Comparison of ENCODE assay signal across 19 cellular contexts in genomic region chr6:157586476-157587126, GRCh38.
DNase-seq lines count a peak whose midpoint lies in the region; ATAC-seq and TF ChIP-seq lines count a peak whose summit lies in the region.
"Had no signal": no experiment of that assay in that cellular context is flagged by ENCODE, and none has a peak within 500 bp of the region (broad histone marks: within the 10 kb centered on the region; RNA-seq: fewer than 3 reads in every experiment).

No MANE protein-coding gene starts in this region.

- ATAC-seq in left lobe of liver = peak; percentile 84
- ATAC-seq: Right ventricle myocardium inferior had no signal

- H3K23ac ChIP-seq in neuronal stem cell (ENCODE audit: low read depth, low read length, poor library complexity) (peak overlapping the region; percentile 8), mesendoderm (ENCODE audit: low read length) (no peak overlapping the region)

- H2AFZ ChIP-seq in neuronal stem cell (ENCODE audit: low read length) (peak overlapping the region; percentile 39), SK-N-SH (ENCODE audit: low read depth) (no peak overlapping the region)
- H2AFZ ChIP-seq: GM23248 had no signal

- no peaks in the 10 kb centered on the region for H4K20me1 ChIP-seq in SK-N-SH (ENCODE audit: insufficient read depth)

- no peak for TF ChIP-seq CTCF in WERI-Rb-1 (IDR thresholded peaks at IDR 0.05; ENCODE audit: low read depth, low read length)
- TF ChIP-seq CTCF in type B pancreatic cell (conservative IDR thresholded peaks at IDR 0.05) = no peak
- TF ChIP-seq CTCF in SK-N-SH (IDR thresholded peaks at IDR 0.05) = no peak

- CTCF ChIA-PET in SK-N-SH (lab: Yijun Ruan, JAX) = interaction anchor here (0.7 to 1.3 kb wide), 2 partner anchors 10 to 53 kb away, joined by 3 read pairs; no protein-coding TSS in a partner anchor

- peaks cover 4% of the 10 kb centered on the region for H3K4me1 Mint-ChIP-seq in type B pancreatic cell (ENCODE audit: unreplicated experiment)

- no peak overlapping the region for H3K4me3 ChIP-seq in WERI-Rb-1 (ENCODE audit: low read depth, low read length)
- no peak overlapping the region for H3K4me3 ChIP-seq in neuronal stem cell (ENCODE audit: low read length in 2 of 2)
- H3K4me3 ChIP-seq in mesendoderm (ENCODE audit: low read length) = no peak overlapping the region
- no peak overlapping the region for H3K4me3 ChIP-seq in SK-N-SH (ENCODE audit: low read depth in 2 of 2, low read length in 1 of 2)
- H3K4me3 ChIP-seq: GM23248, HAP-1, SJSA1 had no signal

- TF ChIP-seq RAD21 in SK-N-SH (IDR thresholded peaks at IDR 0.05; ENCODE audit: low read length) = no peak

- H3K4me2 ChIP-seq in neuronal stem cell (ENCODE audit: insufficient read depth, low read length, poor library complexity, severe bottlenecking) = no peak overlapping the region
- H3K4me2 ChIP-seq in mesendoderm (ENCODE audit: low read length) = no peak overlapping the region
- no peak overlapping the region for H3K4me2 ChIP-seq in SK-N-SH

- H3K79me2 ChIP-seq in mesendoderm (ENCODE audit: control insufficient read depth, insufficient read depth, low read length) (no peaks in the 10 kb centered on the region), SK-N-SH (ENCODE audit: insufficient read depth) (no peaks in the 10 kb centered on the region)

- no peak overlapping the region for H4K5ac ChIP-seq in mesendoderm (ENCODE audit: low read length)

- H3K36me3 Mint-ChIP-seq in type B pancreatic cell = peaks cover 7% of the 10 kb centered on the region

- H3K9ac ChIP-seq in neuronal stem cell (ENCODE audit: low read depth, low read length, poor library complexity) = no peak overlapping the region
- no peak overlapping the region for H3K9ac ChIP-seq in mesendoderm (ENCODE audit: low read length)
- no peak overlapping the region for H3K9ac ChIP-seq in SK-N-SH
- H3K9ac ChIP-seq: GM23248 had no signal

- H3K79me1 ChIP-seq in neuronal stem cell (ENCODE audit: low read depth, low read length) = no peaks in the 10 kb centered on the region
- no peaks in the 10 kb centered on the region for H3K79me1 ChIP-seq in mesendoderm (ENCODE audit: low read length)

- no peak overlapping the region for H3K18ac ChIP-seq in neuronal stem cell (ENCODE audit: low read length)
- H3K18ac ChIP-seq in mesendoderm (ENCODE audit: low read length) = no peak overlapping the region

- H2BK15ac ChIP-seq in neuronal stem cell (ENCODE audit: low read length) (peak overlapping the region; percentile 27), mesendoderm (replicated peaks; ENCODE audit: low read depth) (no peak overlapping the region)

- H2BK120ac ChIP-seq in neuronal stem cell (ENCODE audit: low read depth, low read length) = no peak overlapping the region
- H2BK120ac ChIP-seq in mesendoderm (ENCODE audit: low read depth, low read length) = no peak overlapping the region

- no CpG with 5 or more reads among the region's 8 CpGs for WGBS in neuronal stem cell (ENCODE audit: extremely low coverage in 2 of 2, insufficient read length in 2 of 2, insufficient replicate concordance in 1 of 2), 2 donors
- no CpG with 5 or more reads among the region's 8 CpGs for WGBS in mesendoderm (ENCODE audit: extremely low coverage, insufficient coverage, low lambda C conversion rate)
- 78% methylated on average over 6 of the region's 8 CpGs for WGBS in SK-N-SH (ENCODE audit: low lambda C conversion rate)

- no peak overlapping the region for H2BK12ac ChIP-seq in neuronal stem cell (ENCODE audit: low read length)

- H3K9me3 ChIP-seq in WERI-Rb-1 (ENCODE audit: severe bottlenecking) (peaks cover 9% of the 10 kb centered on the region), neuronal stem cell (replicated peaks in 1 of 2; ENCODE audit: control insufficient read depth in 2 of 2, insufficient read depth in 1 of 2, low read depth in 1 of 2, low read length in 2 of 2) (peaks cover 2 to 11% of the 10 kb centered on the region in 2 donors), SK-N-SH (no peaks in the 10 kb centered on the region)

- peak overlapping the region; percentile 69 for H3K27ac ChIP-seq in WERI-Rb-1
- no peak overlapping the region for H3K27ac ChIP-seq in neuronal stem cell (replicated peaks; ENCODE audit: low read length)
- H3K27ac ChIP-seq in mesendoderm (ENCODE audit: low read depth, low read length) = no peak overlapping the region
- no peak overlapping the region for H3K27ac ChIP-seq in SK-N-SH (ENCODE audit: low read depth in 2 of 2, low read length in 1 of 2)
- H3K27ac ChIP-seq: GM23248, SJSA1 had no signal

- H3K56ac ChIP-seq in mesendoderm (ENCODE audit: low read length) = no peak overlapping the region

- H3K4me3 Mint-ChIP-seq in type B pancreatic cell = no peak overlapping the region
- H3K4me3 Mint-ChIP-seq: CD4-positive, CD25-positive, alpha-beta regulatory T cell had no signal

- no peaks in the 10 kb centered on the region for H3K27me3 Mint-ChIP-seq in type B pancreatic cell

- DNase-seq in WERI-Rb-1 (peak; percentile 47), left lobe of liver (ENCODE audit: low spot score) (no peak), neuronal stem cell (ENCODE audit: low spot score) (no peak), type B pancreatic cell (ENCODE audit: extremely low spot score, unreplicated experiment) (no peak), mesendoderm (no peak), Ammon's horn (ENCODE audit: low spot score) (no peak), SK-N-SH (no peak)
- DNase-seq: CD4-positive, CD25-positive, alpha-beta regulatory T cell; DMS 273 treated with DMSO at 0.1 percent for 48 hours; GM23248; Kasumi-1; NCI-H1417; NCI-H1694 treated with DMSO at 0.1 percent for 48 hours; NCI-H2081 treated with DMSO at 0.1 percent for 48 hours; NCI-H446; NCI-H526 had no signal

- H3K9me2 ChIP-seq in SK-N-SH = no peaks in the 10 kb centered on the region

- peaks cover 0 to 9% of the 10 kb centered on the region in 2 donors for H3K4me1 ChIP-seq in neuronal stem cell (ENCODE audit: control insufficient read depth in 2 of 2, insufficient read depth in 1 of 2, low read depth in 1 of 2, low read length in 2 of 2)
- no peaks in the 10 kb centered on the region for H3K4me1 ChIP-seq in mesendoderm (ENCODE audit: control insufficient read depth, low read depth, low read length)
- H3K4me1 ChIP-seq in SK-N-SH (ENCODE audit: control insufficient read depth in 1 of 2, insufficient read depth in 2 of 2, low read depth in 1 of 2, low read length in 1 of 2) = no peaks in the 10 kb centered on the region
- H3K4me1 ChIP-seq: HAP-1, SJSA1 had no signal

- no peak overlapping the region for H4K91ac ChIP-seq in neuronal stem cell (ENCODE audit: low read depth, low read length, poor library complexity)

- H3K36me3 ChIP-seq in WERI-Rb-1 = no peaks in the 10 kb centered on the region
- no peaks in the 10 kb centered on the region for H3K36me3 ChIP-seq in neuronal stem cell (replicated peaks in 1 of 2; ENCODE audit: control insufficient read depth in 2 of 2, insufficient read depth in 2 of 2, low read length in 2 of 2)
- H3K36me3 ChIP-seq in mesendoderm (ENCODE audit: control insufficient read depth, insufficient read depth, low read length) = no peaks in the 10 kb centered on the region
- H3K36me3 ChIP-seq in SK-N-SH (replicated peaks in 1 of 2; ENCODE audit: control insufficient read depth in 1 of 2, insufficient read depth in 2 of 2, low read length in 1 of 2) = no peaks in the 10 kb centered on the region
- H3K36me3 ChIP-seq: HAP-1, SJSA1 had no signal

- TF ChIP-seq EP300 in SK-N-SH (IDR thresholded peaks at IDR 0.05; ENCODE audit: borderline replicate concordance in 1 of 2, low read depth in 1 of 2, low read length in 1 of 2) = no peak

- peak overlapping the region; percentile 66 for H3K27ac Mint-ChIP-seq in type B pancreatic cell
- H3K27ac Mint-ChIP-seq: CD4-positive, CD25-positive, alpha-beta regulatory T cell had no signal

- H3F3A ChIP-seq in SK-N-SH (replicated peaks; ENCODE audit: insufficient read depth) = no peaks in the 10 kb centered on the region

- H2BK5ac ChIP-seq in neuronal stem cell (ENCODE audit: low read length) (no peak overlapping the region), mesendoderm (ENCODE audit: low read length) (no peak overlapping the region)

- H4K8ac ChIP-seq in neuronal stem cell (ENCODE audit: low read depth, low read length) (no peak overlapping the region), mesendoderm (ENCODE audit: low read depth, low read length) (no peak overlapping the region)

- H3K4ac ChIP-seq in neuronal stem cell (ENCODE audit: low read length) = no peak overlapping the region
- no peak overlapping the region for H3K4ac ChIP-seq in mesendoderm (ENCODE audit: low read depth, low read length)

- H2AK5ac ChIP-seq in neuronal stem cell (ENCODE audit: low read depth, low read length) (no peak overlapping the region), mesendoderm (ENCODE audit: low read length) (no peak overlapping the region)

- no peak overlapping the region for H3K14ac ChIP-seq in neuronal stem cell (ENCODE audit: low read length)

- H3K27me3 ChIP-seq in WERI-Rb-1 (ENCODE audit: insufficient read depth, low read depth, severe bottlenecking) = no peaks in the 10 kb centered on the region
- no peaks in the 10 kb centered on the region for H3K27me3 ChIP-seq in neuronal stem cell (ENCODE audit: control insufficient read depth in 3 of 3, insufficient read depth in 3 of 3, low read depth in 1 of 3, low read length in 3 of 3)
- no peaks in the 10 kb centered on the region for H3K27me3 ChIP-seq in mesendoderm (ENCODE audit: insufficient read depth, low read length, poor library complexity)
- no peaks in the 10 kb centered on the region for H3K27me3 ChIP-seq in SK-N-SH (ENCODE audit: insufficient read depth)
- H3K27me3 ChIP-seq: SJSA1 had no signal

- no peaks in the 10 kb centered on the region for H3K9me3 Mint-ChIP-seq in type B pancreatic cell

- POLR2A ChIA-PET in SK-N-SH (lab: Yijun Ruan, JAX) = no interaction called here

TF ChIP-seq in SK-N-SH, 30 proteins besides CTCF, POLR2A, EP300 and RAD21 (continues in another document):
- TF ChIP-seq ZBTB33 (IDR thresholded peaks at IDR 0.05; ENCODE audit: borderline replicate concordance, low read depth) = no peak
- TF ChIP-seq RXRA (IDR thresholded peaks at IDR 0.05; ENCODE audit: borderline replicate concordance, low read depth) = no peak
- no peak for TF ChIP-seq EZH2phosphoT487 (IDR thresholded peaks at IDR 0.05; ENCODE audit: borderline replicate concordance, low read depth)
- no peak for TF ChIP-seq MXI1 (IDR thresholded peaks at IDR 0.05; ENCODE audit: low read depth, low read length)
